7 cellular contexts compared by ENCODE assay signal in genomic region chr1:243473281-243474210, GRCh38.
DNase-seq lines count a peak whose midpoint lies in the region; ATAC-seq and TF ChIP-seq lines count a peak whose summit lies in the region.

No MANE protein-coding gene starts in this region.

- no peak for TF ChIP-seq POLR2A in spleen (IDR thresholded peaks at IDR 0.05)

- H2AFZ ChIP-seq in GM23248, result peak overlapping the region; percentile 88

- peaks cover 25% of the 10 kb centered on the region for H3K4me1 Mint-ChIP-seq in activated B cell treated with CpG ODN at 0.5 μM for 24 hours
- H3K4me1 Mint-ChIP-seq in stimulated activated memory B cell treated with anti-CD40 and anti-IgM and Interleukin-4, amounts not matched to agents 10 μg/mL and 1 μg/mL and 100 μg/mL, for 72 hours, result peaks cover 24% of the 10 kb centered on the region

- H3K36me3 ChIP-seq in GM23248 (ENCODE audit: low read depth) (no peaks in the 10 kb centered on the region), spleen (peaks cover 0 to 17% (median 2%) of the 10 kb centered on the region in 6 donors)

- POLR2A ChIA-PET in activated B cell treated with CpG ODN at 0.5 μM for 24 hours (lab: Charles Lee), result interaction anchor here (0.5 kb wide), 1 partner anchor 575 kb away, joined by 3 read pairs; no protein-coding TSS in a partner anchor

- peaks cover 4% of the 10 kb centered on the region; the same call in 1 of the 2 replicates for H3F3A ChIP-seq in GM23248 (ENCODE audit: insufficient read depth)

- no peak for TF ChIP-seq CTCF in activated B cell treated with CpG ODN at 0.5 μM for 24 hours (IDR thresholded peaks at IDR 0.05)
- no peak for TF ChIP-seq CTCF in spleen (IDR thresholded peaks at IDR 0.05 in 8 of 11, conservative IDR thresholded peaks at IDR 0.05 in 3 of 11)

- peak overlapping the region; percentile 80 for H3K9ac ChIP-seq in GM23248

- no peak for ATAC-seq in activated B cell treated with CpG ODN at 0.5 μM for 24 hours (ENCODE audit: low read depth)
- ATAC-seq in right cardiac atrium, result peak in 1 of 2 donors; percentile 30
- no peak for ATAC-seq in HG02973 (IDR thresholded peaks at IDR 0.05; ENCODE audit: unreplicated experiment)
- ATAC-seq in stimulated activated memory B cell treated with anti-CD40 and anti-IgM and Interleukin-4, amounts not matched to agents 10 μg/mL and 1 μg/mL and 100 μg/mL, for 72 hours, result no peak

- CTCF ChIA-PET in activated B cell treated with CpG ODN at 0.5 μM for 24 hours (lab: Charles Lee), result no interaction called here

- no peaks in the 10 kb centered on the region for H4K20me1 ChIP-seq in GM23248 (ENCODE audit: insufficient read depth)

- H3K36me3 Mint-ChIP-seq in activated B cell treated with CpG ODN at 0.5 μM for 24 hours (ENCODE audit: low read depth), result peaks cover 16% of the 10 kb centered on the region
- H3K36me3 Mint-ChIP-seq in stimulated activated memory B cell treated with anti-CD40 and anti-IgM and Interleukin-4, amounts not matched to agents 10 μg/mL and 1 μg/mL and 100 μg/mL, for 72 hours, result peaks cover 46% of the 10 kb centered on the region

- intact Hi-C loops in activated B cell treated with CpG ODN at 0.5 μM for 24 hours (cut with micrococcal nuclease), result no loop called here
- intact Hi-C loops in right cardiac atrium (cut with DNase I), result no loop called here
- intact Hi-C loops in spleen (cut with DNase I; ENCODE audit: low total_unique reads), result no loop called here

- peak overlapping the region; percentile 99 for H3K4me2 ChIP-seq in GM23248 (ENCODE audit: unreplicated experiment)

- DNase-seq in GM23248 (peak; percentile 61), activated B cell treated with CpG ODN at 0.5 μM for 24 hours (no peak), right cardiac atrium (no peak), spleen (no peak), AML-193 (lab: John Stamatoyannopoulos, UW) (no peak)

- H3K27ac Mint-ChIP-seq in activated B cell treated with CpG ODN at 0.5 μM for 24 hours, result no peak overlapping the region
- no peak overlapping the region for H3K27ac Mint-ChIP-seq in stimulated activated memory B cell treated with anti-CD40 and anti-IgM and Interleukin-4, amounts not matched to agents 10 μg/mL and 1 μg/mL and 100 μg/mL, for 72 hours

- in situ Hi-C loops in GM23248 (cut with MboI), result no loop called here

- H3K27me3 Mint-ChIP-seq in activated B cell treated with CpG ODN at 0.5 μM for 24 hours, result no peaks in the 10 kb centered on the region
- H3K27me3 Mint-ChIP-seq in stimulated activated memory B cell treated with anti-CD40 and anti-IgM and Interleukin-4, amounts not matched to agents 10 μg/mL and 1 μg/mL and 100 μg/mL, for 72 hours, result no peaks in the 10 kb centered on the region

- H3K9me3 Mint-ChIP-seq in activated B cell treated with CpG ODN at 0.5 μM for 24 hours, result no peaks in the 10 kb centered on the region
- H3K9me3 Mint-ChIP-seq in stimulated activated memory B cell treated with anti-CD40 and anti-IgM and Interleukin-4, amounts not matched to agents 10 μg/mL and 1 μg/mL and 100 μg/mL, for 72 hours, result peaks cover 3% of the 10 kb centered on the region

- H3K9me2 ChIP-seq in GM23248 (ENCODE audit: insufficient read depth), result no peaks in the 10 kb centered on the region

- H3K79me2 ChIP-seq in GM23248 (ENCODE audit: insufficient read depth), result no peaks in the 10 kb centered on the region

- H3K9me3 ChIP-seq in GM23248 (ENCODE audit: low read depth) (no peaks in the 10 kb centered on the region), right cardiac atrium (ENCODE audit: control insufficient read depth, low read length) (no peaks in the 10 kb centered on the region), spleen (no peaks in the 10 kb centered on the region)

- H3K27me3 ChIP-seq in GM23248 (replicated peaks; ENCODE audit: insufficient read depth) (no peaks in the 10 kb centered on the region), right cardiac atrium (ENCODE audit: control insufficient read depth, insufficient read depth) (no peaks in the 10 kb centered on the region), spleen (replicated peaks in 1 of 7) (no peaks in the 10 kb centered on the region)

- H3K27ac ChIP-seq in GM23248, result peak overlapping the region; percentile 67
- H3K27ac ChIP-seq in right cardiac atrium (ENCODE audit: low read length), result no peak overlapping the region
- peak overlapping the region in 4 of 8 donors; percentile 26 to 63 (median 36) for H3K27ac ChIP-seq in spleen

- H3K4me1 ChIP-seq in GM23248 (ENCODE audit: insufficient read depth) (peaks cover 17% of the 10 kb centered on the region), right cardiac atrium (ENCODE audit: control insufficient read depth, insufficient read depth, low read length) (peaks cover 3% of the 10 kb centered on the region), spleen (peaks cover 11 to 62% (median 24%) of the 10 kb centered on the region in 6 donors)

- H3K4me3 ChIP-seq in GM23248, result peak overlapping the region; percentile 75
- H3K4me3 ChIP-seq in right cardiac atrium (ENCODE audit: low read length), result peak overlapping the region; percentile 73
- peak overlapping the region in 7 of 8 donors; percentile 22 to 57 (median 30) for H3K4me3 ChIP-seq in spleen

- WGBS in GM23248 (ENCODE audit: low coverage in 1 of 2, low lambda C conversion rate in 2 of 2, missing lambda C conversion rate in 2 of 2), 2 experiments, result 20 to 22% methylated on average over 14 to 15 of the region's 15 CpGs
- 34% methylated on average over 15 of the region's 15 CpGs for whole genome bisulfite sequencing in right cardiac atrium
- WGBS in spleen, 5 donors, result 31 to 41% (median 35%) methylated on average over 13 to 15 of the region's 15 CpGs

- peak overlapping the region; percentile 80 for H3K4me3 Mint-ChIP-seq in activated B cell treated with CpG ODN at 0.5 μM for 24 hours
- no peak overlapping the region for H3K4me3 Mint-ChIP-seq in stimulated activated memory B cell treated with anti-CD40 and anti-IgM and Interleukin-4, amounts not matched to agents 10 μg/mL and 1 μg/mL and 100 μg/mL, for 72 hours
